Comparison of ENCODE assay signal across 21 cellular contexts in the genomic region with DNA sequence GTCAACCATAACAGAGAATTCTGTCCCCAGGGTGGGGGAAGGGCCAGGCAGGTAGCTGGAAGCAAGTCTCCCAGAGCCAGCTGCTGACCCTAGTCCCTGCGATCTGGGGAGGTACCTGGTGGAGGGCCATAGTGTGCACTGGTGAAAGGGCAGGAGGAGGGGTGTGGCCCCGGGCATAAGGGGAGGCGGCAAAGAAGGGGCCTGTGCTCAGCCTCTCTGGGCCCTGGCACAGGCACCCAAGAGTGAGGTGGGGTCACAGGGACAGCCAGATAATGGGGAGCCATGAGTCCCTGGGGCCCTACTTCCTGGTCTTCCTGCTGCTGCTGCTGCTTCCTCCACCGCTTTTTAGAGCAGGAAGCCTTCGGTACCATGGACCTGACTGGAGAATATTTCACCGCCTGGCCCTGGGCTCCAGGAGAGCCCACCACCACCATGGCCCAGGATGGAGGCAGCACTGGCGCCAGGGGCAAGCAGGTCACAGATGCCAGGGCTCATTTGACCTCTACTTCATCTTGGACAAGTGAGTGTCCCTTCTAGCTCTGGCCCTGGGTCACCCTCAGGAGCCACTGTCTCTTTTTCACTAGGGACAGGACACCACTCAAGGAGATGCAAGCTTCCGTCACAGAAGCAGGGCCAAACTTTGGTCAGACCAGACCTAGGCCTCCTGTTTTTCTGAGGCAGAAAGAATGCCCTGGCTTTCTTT. TPM values are rescaled to one million over a fixed set of nuclear protein-coding genes. Genes with fewer than 3 reads are reported as not detected.
DNase-seq lines count a peak whose midpoint lies in the region; ATAC-seq and TF ChIP-seq lines count a peak whose summit lies in the region.
"Had no signal": no experiment of that assay in that cellular context is flagged by ENCODE, and none has a peak within 500 bp of the region (broad histone marks: within the 10 kb centered on the region; RNA-seq: fewer than 3 reads in every experiment).

A gene (plus strand): TSS at position 7 of the 703 bp plus-strand sequence. CDS start 266 bp downstream, at position 273.

- peak within 1 kb of the TSS; percentile 84; the same call in 1 of the 2 replicates for H3K4me2 ChIP-seq in OCI-LY7 (ENCODE audit: low read length)

- H3K4me1 Mint-ChIP-seq in activated T-cell treated with anti-CD3 and anti-CD28 coated beads, Interleukin-2, amount 50 U/mL, for 4 hours (ENCODE audit: low read depth) = peaks cover 21% of the 10 kb centered on the region
- H3K4me1 Mint-ChIP-seq in immature natural killer cell = peaks cover 8 to 9% of the 10 kb centered on the region in 2 donors

- no peak for TF ChIP-seq CTCF in OCI-LY7 (conservative IDR thresholded peaks at IDR 0.05; ENCODE audit: low read length)

- POLR2A ChIA-PET in OCI-LY7 (lab: Charles Lee) = interaction anchor here (1.0 to 2.5 kb wide), 2 partner anchors 10 to 12 kb away, joined by 5 to 9 read pairs; no protein-coding TSS in a partner anchor

- no peaks in the 10 kb centered on the region for H3K36me3 ChIP-seq in OCI-LY7 (ENCODE audit: insufficient read depth, low read length)
- H3K36me3 ChIP-seq: gastrocnemius medialis, HAP-1 had no signal

- no peaks in the 10 kb centered on the region for H3K79me2 ChIP-seq in OCI-LY7 (ENCODE audit: insufficient read depth, low read depth, low read length)

- peaks cover 27% of the 10 kb centered on the region for H3K4me1 ChIP-seq in OCI-LY7 (ENCODE audit: insufficient read depth, low read length, poor library complexity, severe bottlenecking)
- H3K4me1 ChIP-seq: psoas muscle had no signal

- H4K20me1 ChIP-seq in OCI-LY7 (ENCODE audit: insufficient read depth, low read length) = no peaks in the 10 kb centered on the region

- no peak for ATAC-seq in activated T-cell treated with anti-CD3 and anti-CD28 coated beads, Interleukin-2, amount 50 U/mL, for 4 hours
- ATAC-seq in HG03457 (IDR thresholded peaks at IDR 0.05; ENCODE audit: unreplicated experiment) (no peak), GM21723 (IDR thresholded peaks at IDR 0.05; ENCODE audit: unreplicated experiment) (no peak)
- ATAC-seq: activated CD8-positive, alpha-beta T cell treated with anti-CD3 and anti-CD28 coated beads for 36 hours; gastrocnemius medialis; psoas muscle had no signal

- BruUV-seq in OCI-LY7 (replicated peaks; lab: Mats Ljungman, UMichigan) = no TSS peak

- H3K9me2 ChIP-seq in OCI-LY7 (ENCODE audit: insufficient read depth, low read length) = no peaks in the 10 kb centered on the region

- no peaks in the 10 kb centered on the region for H3K9me3 Mint-ChIP-seq in activated T-cell treated with anti-CD3 and anti-CD28 coated beads, Interleukin-2, amount 50 U/mL, for 4 hours
- no peaks in the 10 kb centered on the region for H3K9me3 Mint-ChIP-seq in immature natural killer cell
- H3K9me3 Mint-ChIP-seq: activated CD8-positive, alpha-beta T cell treated with anti-CD3 and anti-CD28 coated beads for 36 hours had no signal

- H3K9me3 ChIP-seq in OCI-LY7 (ENCODE audit: low read length) = no peaks in the 10 kb centered on the region
- H3K9me3 ChIP-seq: gastrocnemius medialis, HAP-1, psoas muscle had no signal

- no peak within 1 kb of the TSS for H3K27ac Mint-ChIP-seq in immature natural killer cell
- H3K27ac Mint-ChIP-seq: activated CD8-positive, alpha-beta T cell treated with anti-CD3 and anti-CD28 coated beads for 36 hours had no signal

- peak; percentile 3 for DNase-seq in activated T-cell treated with anti-CD3 and anti-CD28 coated beads, Interleukin-2, amount 50 U/mL, for 4 hours
- no peak for DNase-seq in activated T-cell treated with anti-CD3 and anti-CD28 coated beads, Interleukin-2, amount 50 U/mL, for 48 hours
- no peak for DNase-seq in OCI-LY7 (ENCODE audit: low spot score)
- DNase-seq in immature natural killer cell = no peak
- no peak for DNase-seq in substantia nigra (lab: John Stamatoyannopoulos, UW)
- DNase-seq in NCI-H510A treated with DMSO at 0.1 percent for 48 hours (lab: John Stamatoyannopoulos, UW) = no peak
- DNase-seq: ACHN; activated CD8-positive, alpha-beta T cell treated with anti-CD3 and anti-CD28 coated beads for 36 hours; DMS79 treated with DMSO at 0.1 percent for 48 hours; gastrocnemius medialis; NCI-H1105 treated with DMSO at 0.1 percent for 48 hours; NCI-H2171; NCI-H82 had no signal

- H3K4me3 Mint-ChIP-seq in activated T-cell treated with anti-CD3 and anti-CD28 coated beads, Interleukin-2, amount 50 U/mL, for 4 hours = peak within 1 kb of the TSS; percentile 47
- H3K4me3 Mint-ChIP-seq in immature natural killer cell = peak within 1 kb of the TSS in 3 of 5 donors; percentile 6 to 32 (median 30)

- H3K27ac ChIP-seq in OCI-LY7 (ENCODE audit: low read depth, low read length, poor library complexity, severe bottlenecking) (no peak within 1 kb of the TSS), substantia nigra (ENCODE audit: low read depth, low read length, poor library complexity, severe bottlenecking) (peak within 1 kb of the TSS; percentile 14)
- H3K27ac ChIP-seq: coronary artery, gastrocnemius medialis, psoas muscle had no signal

- H2AFZ ChIP-seq in OCI-LY7 (ENCODE audit: low read length) = no peak within 1 kb of the TSS

- no peak within 1 kb of the TSS for H3K4me3 ChIP-seq in OCI-LY7 (ENCODE audit: low read depth, low read length, poor library complexity, severe bottlenecking)
- H3K4me3 ChIP-seq: HAP-1 had no signal

- peaks cover 11% of the 10 kb centered on the region for H3K27me3 Mint-ChIP-seq in activated T-cell treated with anti-CD3 and anti-CD28 coated beads, Interleukin-2, amount 50 U/mL, for 4 hours (ENCODE audit: low read depth)
- H3K27me3 Mint-ChIP-seq in immature natural killer cell (ENCODE audit: low read depth in 3 of 3) = peaks cover 4 to 24% (median 8%) of the 10 kb centered on the region in 3 donors

- CTCF ChIA-PET in OCI-LY7 (lab: Charles Lee; ENCODE audit: unreplicated experiment) = no interaction called here

- intact Hi-C loops in OCI-LY7 (cut with micrococcal nuclease; ENCODE audit: unreplicated experiment) = no loop called here

- no peaks in the 10 kb centered on the region for H3K36me3 Mint-ChIP-seq in activated T-cell treated with anti-CD3 and anti-CD28 coated beads, Interleukin-2, amount 50 U/mL, for 4 hours (ENCODE audit: insufficient read depth)
- H3K36me3 Mint-ChIP-seq in immature natural killer cell = peaks cover 0 to 3% (median 0%) of the 10 kb centered on the region in 3 donors

RNA-seq across cellular contexts. Expression of the gene that starts here (rescaled TPM):
- not detected for total RNA-seq in activated T-cell treated with anti-CD3 and anti-CD28 coated beads, Interleukin-2, amount 50 U/mL, for 4 hours
- not detected in 2 replicates for total RNA-seq in OCI-LY7 (2014; rRNA removed; shearing (Covaris generic))
- total RNA-seq in OCI-LY7 (2022) = 0.95 TPM in 1 of 2 replicates, not detected in the other
- not detected for polyA plus RNA-seq in immature natural killer cell
- total RNA-seq: activated CD8-positive, alpha-beta T cell treated with anti-CD3 and anti-CD28 coated beads for 36 hours; epithelial cell of proximal tubule; gastrocnemius medialis; lower leg skin; myocyte; psoas muscle had no signal

Comparison
In these comparisons a context has a peak if more than half of its experiments do, and no peak if none do; other contexts are left out.
1. Peak in DNase-seq in activated T-cell treated with anti-CD3 and anti-CD28 coated beads, Interleukin-2, amount 50 U/mL, for 4 hours; RNA of the gene not detected or under 1 TPM.